Comparison of ENCODE assay signal across 8 cellular contexts in genomic region chr17:45171338-45172231, GRCh38. TPM values are rescaled to one million over a fixed set of nuclear protein-coding genes. Genes with fewer than 3 reads are reported as not detected.
A peak's percentile ranks its signal among the peaks of the same experiment; 100 is the strongest.
DNase-seq lines count a peak whose midpoint lies in the region; ATAC-seq and TF ChIP-seq lines count a peak whose summit lies in the region.

No MANE protein-coding gene starts in this region.

- 57% methylated on average over 20 of the region's 20 CpGs for WGBS in liver

- H3K4me1 ChIP-seq in liver (ENCODE audit: control insufficient read depth in 4 of 4, insufficient read depth in 4 of 4, low read length in 3 of 4) (peaks cover 7 to 26% (median 21%) of the 10 kb centered on the region in 4 donors), tibial artery (peaks cover 0 to 45% (median 33%) of the 10 kb centered on the region in 4 donors)
- H3K4me1 ChIP-seq in effector memory CD4-positive, alpha-beta T cell (ENCODE audit: control insufficient read depth, insufficient read depth, low read length, poor library complexity, severe bottlenecking), result peaks cover 16% of the 10 kb centered on the region

- no peak overlapping the region for H3K9ac ChIP-seq in liver (ENCODE audit: low read depth in 1 of 2, low read length in 2 of 2)

- no peaks in the 10 kb centered on the region for H3K27me3 ChIP-seq in brain microvascular endothelial cell (replicated peaks)
- no peaks in the 10 kb centered on the region for H3K27me3 ChIP-seq in liver (ENCODE audit: control insufficient read depth in 4 of 4, insufficient read depth in 4 of 4, low read length in 3 of 4)
- no peaks in the 10 kb centered on the region for H3K27me3 ChIP-seq in tibial artery
- H3K27me3 ChIP-seq in effector memory CD4-positive, alpha-beta T cell (replicated peaks; ENCODE audit: control insufficient read depth, insufficient read depth, low read length, poor library complexity, severe bottlenecking), result no peaks in the 10 kb centered on the region

- peak; percentile 83 for DNase-seq in AG10803 (ENCODE audit: low read depth)
- DNase-seq in LoVo (ENCODE audit: low spot score), result peak; percentile 44
- DNase-seq in brain microvascular endothelial cell, result no peak
- peak; percentile 58 to 74 for DNase-seq in tibial artery
- DNase-seq in effector memory CD4-positive, alpha-beta T cell, result no peak

- H3K36me3 ChIP-seq in brain microvascular endothelial cell (replicated peaks) (no peaks in the 10 kb centered on the region), liver (ENCODE audit: control insufficient read depth in 4 of 4, insufficient read depth in 3 of 4, low read depth in 1 of 4, low read length in 3 of 4) (peaks cover 0 to 14% (median 0%) of the 10 kb centered on the region in 4 donors), tibial artery (no peaks in the 10 kb centered on the region)
- H3K36me3 ChIP-seq in effector memory CD4-positive, alpha-beta T cell (ENCODE audit: control insufficient read depth, insufficient read depth, low read length), result no peaks in the 10 kb centered on the region

- H3K27ac ChIP-seq in brain microvascular endothelial cell, result peak overlapping the region; percentile 28
- H3K27ac ChIP-seq in liver (ENCODE audit: low read depth in 1 of 2, low read length in 2 of 2), result peak overlapping the region; percentile 58 to 81
- peak overlapping the region; percentile 88 to 96 for H3K27ac ChIP-seq in tibial artery
- H3K27ac ChIP-seq in effector memory CD4-positive, alpha-beta T cell (ENCODE audit: insufficient read depth, low read length, poor library complexity, severe bottlenecking), result no peak overlapping the region

- H3K4me3 ChIP-seq in AG10803 (ENCODE audit: low read length), result peak overlapping the region; percentile 65
- peak overlapping the region; percentile 3 for H3K4me3 ChIP-seq in brain microvascular endothelial cell (ENCODE audit: low read depth, low read length)
- H3K4me3 ChIP-seq in liver (ENCODE audit: low read depth in 1 of 3, low read length in 3 of 3), result no peak overlapping the region
- peak overlapping the region; percentile 43 to 52 for H3K4me3 ChIP-seq in tibial artery
- no peak overlapping the region for H3K4me3 ChIP-seq in effector memory CD4-positive, alpha-beta T cell (ENCODE audit: insufficient read depth, low read depth, low read length, poor library complexity, severe bottlenecking)

- in situ Hi-C loops in brain microvascular endothelial cell (cut with HindIII; ENCODE audit: low pct_ligation_motif_present, low sequenced_read_pairs), result no loop called here

- ATAC-seq in HG03442 (IDR thresholded peaks at IDR 0.05; ENCODE audit: unreplicated experiment) (no peak), HG02970 (IDR thresholded peaks at IDR 0.05; ENCODE audit: low FRiP score, unreplicated experiment) (no peak)

- TF ChIP-seq RAD21 in liver (IDR thresholded peaks at IDR 0.05), result no peak

- intact Hi-C loops in tibial artery (cut with DNase I; ENCODE audit: low total_unique reads), result no loop called here

- TF ChIP-seq CTCF in AG10803 (conservative IDR thresholded peaks at IDR 0.05; ENCODE audit: low read length), result no peak
- TF ChIP-seq CTCF in brain microvascular endothelial cell (IDR thresholded peaks at IDR 0.05; ENCODE audit: low read depth, low read length, missing control alignments), result no peak
- no peak for TF ChIP-seq CTCF in liver (IDR thresholded peaks at IDR 0.05; ENCODE audit: low read depth, low read length, missing input control)
- no peak for TF ChIP-seq CTCF in tibial artery (IDR thresholded peaks at IDR 0.05)

- H3K9me3 ChIP-seq in liver (ENCODE audit: control insufficient read depth in 4 of 4, low read length in 3 of 4) (no peaks in the 10 kb centered on the region), tibial artery (no peaks in the 10 kb centered on the region)
- H3K9me3 ChIP-seq in effector memory CD4-positive, alpha-beta T cell (ENCODE audit: control insufficient read depth, low read length), result no peaks in the 10 kb centered on the region

TF ChIP-seq in liver, 16 proteins besides CTCF, POLR2A, EP300 and RAD21:
- TF ChIP-seq ATF3 (IDR thresholded peaks at IDR 0.05) (no peak), MAX (IDR thresholded peaks at IDR 0.05) (no peak), EGR1 (IDR thresholded peaks at IDR 0.05; ENCODE audit: low read depth in 2 of 2) (no peak), SP1 (IDR thresholded peaks at IDR 0.05) (no peak), ZBTB33 (IDR thresholded peaks at IDR 0.05) (no peak), HNF4G (IDR thresholded peaks at IDR 0.05) (no peak), HNF4A (conservative IDR thresholded peaks at IDR 0.05) (no peak), JUND (IDR thresholded peaks at IDR 0.05) (no peak), TAF1 (conservative IDR thresholded peaks at IDR 0.05) (no peak), FOXA1 (IDR thresholded peaks at IDR 0.05) (no peak), RXRA (IDR thresholded peaks at IDR 0.05) (no peak), REST (IDR thresholded peaks at IDR 0.05) (no peak), FOXA2 (IDR thresholded peaks at IDR 0.05) (no peak), NR2F2 (IDR thresholded peaks at IDR 0.05) (no peak), YY1 (IDR thresholded peaks at IDR 0.05) (no peak)

RNA-seq across cellular contexts. Expression of gene HEXIM2, which starts 9.9 kb away (rescaled TPM):
- total RNA-seq in liver, result 1 to 10 TPM; 3.5 to 4.8 TPM
- 10 to 100 TPM in 1 of 2 donors, 1 to 10 TPM in 1; 6.1 to 10.7 TPM for polyA plus RNA-seq in liver

RNA-seq across cellular contexts. Expression of gene HEXIM1, which starts 23.3 kb away (rescaled TPM):
- total RNA-seq in liver, result 10 to 100 TPM; 13.4 to 14.3 TPM
- 10 to 100 TPM in 1 of 2 donors, 1 to 10 TPM in 1; 7.4 to 11.3 TPM for polyA plus RNA-seq in liver

RNA-seq across cellular contexts. Expression of gene ACBD4, which starts 36.1 kb away (rescaled TPM):
- total RNA-seq in liver, result 10 to 100 TPM in 1 of 2 donors, 1 to 10 TPM in 1; 4.4 to 51.4 TPM
- 10 to 100 TPM; 43.2 to 46.5 TPM for polyA plus RNA-seq in liver

RNA-seq across cellular contexts. Expression of gene PLCD3, which starts 39.3 kb away (rescaled TPM):
- total RNA-seq in liver, result 1 to 10 TPM in 1 of 2 donors, under 1 TPM in 1; 0.28 to 2.3 TPM
- 1 to 10 TPM; 1.1 to 1.6 TPM for polyA plus RNA-seq in liver

RNA-seq across cellular contexts. Expression of gene FMNL1, which starts 50.1 kb away (rescaled TPM):
- total RNA-seq in liver, result 1 to 10 TPM; 7.0 to 7.4 TPM
- polyA plus RNA-seq in liver, result 1 to 10 TPM; 1.5 to 2.7 TPM

Comparison
In these comparisons a context has a peak if more than half of its experiments do, and no peak if none do; other contexts are left out.
1. DNase-seq: peak in AG10803 (single experiment), LoVo (single experiment) and tibial artery (2 of 2); none in brain microvascular endothelial cell (single experiment) and effector memory CD4-positive, alpha-beta T cell (0 of 3).
2. H3K4me3 ChIP-seq: peak in AG10803 (single experiment), brain microvascular endothelial cell (single experiment) and tibial artery (2 of 2); none in liver (0 of 3) and effector memory CD4-positive, alpha-beta T cell (single experiment).